8 cellular contexts compared by ENCODE assay signal in genomic region chr9:116494815-116495634, GRCh38.
DNase-seq lines count a peak whose midpoint lies in the region; ATAC-seq, FAIRE-seq and TF ChIP-seq lines count a peak whose summit lies in the region.

No MANE protein-coding gene starts in this region.

- H3K36me3 ChIP-seq in DND-41 (ENCODE audit: insufficient read depth, low read length) (no peaks in the 10 kb centered on the region), NT2/D1 (ENCODE audit: insufficient read depth, insufficient read length, low read length) (no peaks in the 10 kb centered on the region), H1 (ENCODE audit: control insufficient read depth in 2 of 4, insufficient read depth in 4 of 4, low read length in 3 of 4) (no peaks in the 10 kb centered on the region), sigmoid colon (no peaks in the 10 kb centered on the region)

- peak overlapping the region; percentile 55; the same call in 1 of the 2 replicates for H2BK12ac ChIP-seq in H1 (ENCODE audit: low read depth, low read length)

- no peaks in the 10 kb centered on the region for H3K27me3 Mint-ChIP-seq in activated T-helper 1 cell treated with anti-CD3 and anti-CD28 coated beads, Interleukin-12 subunit alpha, Interleukin-12 subunit beta, Interleukin-2, Interleukin-4 antibody, amounts not matched to agents 30 ng/mL and 10 ng/mL and 1 ng/mL, durations not matched to agents 14 hours and 24 hours and 36 hours (ENCODE audit: insufficient read depth)

- no peak overlapping the region for H2BK15ac ChIP-seq in H1 (ENCODE audit: low read length)

- TF ChIP-seq EP300 in H1 (IDR thresholded peaks at IDR 0.05; ENCODE audit: borderline replicate concordance in 1 of 2, low read depth in 2 of 2, low read length in 2 of 2) = no peak
- TF ChIP-seq EP300 in sigmoid colon (IDR thresholded peaks at IDR 0.05) = no peak

- no peak overlapping the region for H2BK5ac ChIP-seq in H1 (ENCODE audit: low read depth, low read length)

- H3K4me3 ChIP-seq in DND-41 (ENCODE audit: low read depth in 1 of 2, low read length in 2 of 2) = no peak overlapping the region
- H3K4me3 ChIP-seq in NT2/D1 (ENCODE audit: insufficient read length, low read depth) = no peak overlapping the region
- no peak overlapping the region for H3K4me3 ChIP-seq in H1 (ENCODE audit: extremely low read depth in 1 of 4, insufficient read depth in 2 of 4, low read depth in 3 of 4, low read length in 4 of 4)
- H3K4me3 ChIP-seq in sigmoid colon = no peak overlapping the region

- no peaks in the 10 kb centered on the region for H3K23me2 ChIP-seq in H1 (ENCODE audit: low read depth, low read length)

- H4K5ac ChIP-seq in H1 (ENCODE audit: insufficient read length, low read depth, low read length) = no peak overlapping the region

- WGBS in H1 (ENCODE audit: extremely low coverage in 1 of 2, insufficient coverage in 1 of 2, insufficient read length in 1 of 2, insufficient replicate concordance in 2 of 2, low coverage in 1 of 2, low lambda C conversion rate in 2 of 2, missing lambda C conversion rate in 1 of 2), 2 experiments = 72% methylated on average over 5 of the region's 5 CpGs; no CpG with 5 or more reads in 1 of the 2 experiments
- 60 to 65% methylated on average over 5 of the region's 5 CpGs for WGBS in sigmoid colon, 2 donors

- TF ChIP-seq POLR2A in H1 (IDR thresholded peaks at IDR 0.05; ENCODE audit: control extremely low read depth in 1 of 2, low read depth in 2 of 2, low read length in 2 of 2) = no peak
- no peak for TF ChIP-seq POLR2A in sigmoid colon (IDR thresholded peaks at IDR 0.05)

- H4K20me1 ChIP-seq in DND-41 (ENCODE audit: insufficient read depth, low read length) (no peaks in the 10 kb centered on the region), H1 (replicated peaks in 1 of 2; ENCODE audit: control insufficient read depth in 1 of 2, insufficient read depth in 2 of 2, low read length in 2 of 2) (no peaks in the 10 kb centered on the region)

- H2BK120ac ChIP-seq in H1 (replicated peaks; ENCODE audit: low read depth, low read length) = no peak overlapping the region

- intact Hi-C loops in sigmoid colon (cut with DNase I) = loop anchor here (5.0 to 10.0 kb wide), 2 partner anchors 50 to 903 kb away; no protein-coding TSS in a partner anchor
- intact Hi-C loops in activated T-helper 1 cell treated with anti-CD3 and anti-CD28 coated beads, Interleukin-12 subunit alpha, Interleukin-12 subunit beta, Interleukin-2, Interleukin-4 antibody, amounts not matched to agents 30 ng/mL and 10 ng/mL and 1 ng/mL, durations not matched to agents 14 hours and 24 hours and 36 hours (cut with micrococcal nuclease) = loop anchor here (1.0 kb wide), 1 partner anchor 166 kb away; no protein-coding TSS in a partner anchor

- no peak overlapping the region for H2BK20ac ChIP-seq in H1 (ENCODE audit: low read length)

- no peak for ATAC-seq in DND-41 (ENCODE audit: insufficient read depth, low read depth)
- peak; percentile 82 for ATAC-seq in GM21515 (IDR thresholded peaks at IDR 0.05; ENCODE audit: unreplicated experiment)

- H3K4me2 ChIP-seq in DND-41 (ENCODE audit: insufficient read depth, low read length) = no peak overlapping the region
- H3K4me2 ChIP-seq in H1 (ENCODE audit: insufficient read depth in 1 of 2, low read depth in 2 of 2, low read length in 2 of 2) = no peak overlapping the region

- FAIRE-seq in H1 (lab: Jason Lieb, UNC) = peak; percentile 87

- H3K4me1 Mint-ChIP-seq in activated T-helper 1 cell treated with anti-CD3 and anti-CD28 coated beads, Interleukin-12 subunit alpha, Interleukin-12 subunit beta, Interleukin-2, Interleukin-4 antibody, amounts not matched to agents 30 ng/mL and 10 ng/mL and 1 ng/mL, durations not matched to agents 14 hours and 24 hours and 36 hours (ENCODE audit: low read depth) = no peaks in the 10 kb centered on the region

- H3K56ac ChIP-seq in H1 (replicated peaks; ENCODE audit: insufficient read length, low read depth, low read length) = no peak overlapping the region

- H3K4me1 ChIP-seq in DND-41 (ENCODE audit: insufficient read depth, low read length) (no peaks in the 10 kb centered on the region), NT2/D1 (ENCODE audit: insufficient read depth, insufficient read length) (peaks cover 13% of the 10 kb centered on the region), H1 (replicated peaks in 1 of 4; ENCODE audit: control insufficient read depth in 3 of 4, insufficient read depth in 4 of 4, low read length in 3 of 4) (peaks cover 0 to 4% (median 3%) of the 10 kb centered on the region in 4 experiments; a peak in 2 of 7 replicates), sigmoid colon (peaks cover 0 to 7% (median 0%) of the 10 kb centered on the region in 4 donors)

- H2AK5ac ChIP-seq in H1 (ENCODE audit: low read depth, low read length) = no peak overlapping the region

- no peak overlapping the region for H3K23ac ChIP-seq in H1 (ENCODE audit: insufficient read length)

- no peaks in the 10 kb centered on the region for H3K79me1 ChIP-seq in H1 (ENCODE audit: low read depth, low read length)

- no peak overlapping the region for H3K14ac ChIP-seq in H1 (ENCODE audit: insufficient read length)

- H3K79me2 ChIP-seq in DND-41 (ENCODE audit: insufficient read depth, low read length) (no peaks in the 10 kb centered on the region), H1 (ENCODE audit: control insufficient read depth in 1 of 2, insufficient read depth in 2 of 2, low read length in 2 of 2) (no peaks in the 10 kb centered on the region)

- no peak overlapping the region for H3K27ac Mint-ChIP-seq in activated T-helper 1 cell treated with anti-CD3 and anti-CD28 coated beads, Interleukin-12 subunit alpha, Interleukin-12 subunit beta, Interleukin-2, Interleukin-4 antibody, amounts not matched to agents 30 ng/mL and 10 ng/mL and 1 ng/mL, durations not matched to agents 14 hours and 24 hours and 36 hours

- H2AFZ ChIP-seq in DND-41 (ENCODE audit: low read depth, low read length) (no peak overlapping the region), H1 (ENCODE audit: low read length) (no peak overlapping the region)

- H3K18ac ChIP-seq in H1 (ENCODE audit: extremely low read depth, low read length) = no peak overlapping the region

- no peak overlapping the region for H4K91ac ChIP-seq in H1 (replicated peaks; ENCODE audit: insufficient read length, low read length)

- TF ChIP-seq CTCF in DND-41 (IDR thresholded peaks at IDR 0.05; ENCODE audit: borderline replicate concordance, extremely low read depth, low read length, poor library complexity, severe bottlenecking) (peak; percentile 66), H1 (IDR thresholded peaks at IDR 0.05; ENCODE audit: control extremely low read depth in 1 of 3, insufficient read depth in 1 of 3, low read depth in 1 of 3, low read length in 3 of 3) (peak; percentile 75 to 92 (median 76)), sigmoid colon (IDR thresholded peaks at IDR 0.05) (peak; percentile 8 to 48 (median 44))

- H3K36me3 Mint-ChIP-seq in activated T-helper 1 cell treated with anti-CD3 and anti-CD28 coated beads, Interleukin-12 subunit alpha, Interleukin-12 subunit beta, Interleukin-2, Interleukin-4 antibody, amounts not matched to agents 30 ng/mL and 10 ng/mL and 1 ng/mL, durations not matched to agents 14 hours and 24 hours and 36 hours (ENCODE audit: low read depth) = no peaks in the 10 kb centered on the region

- H3K9me3 ChIP-seq in DND-41 (ENCODE audit: insufficient read depth, low read length, severe bottlenecking) (no peaks in the 10 kb centered on the region), NT2/D1 (ENCODE audit: insufficient read depth, low read length) (no peaks in the 10 kb centered on the region), H1 (ENCODE audit: insufficient read depth in 2 of 2, low read depth in 1 of 2, low read length in 1 of 2) (no peaks in the 10 kb centered on the region), sigmoid colon (no peaks in the 10 kb centered on the region)

- H3K27me3 ChIP-seq in DND-41 (ENCODE audit: insufficient read depth, low read length, poor library complexity) (no peaks in the 10 kb centered on the region), NT2/D1 (ENCODE audit: insufficient read depth, insufficient read length) (no peaks in the 10 kb centered on the region), H1 (replicated peaks in 1 of 4; ENCODE audit: control insufficient read depth in 3 of 4, extremely low read depth in 1 of 4, insufficient read depth in 3 of 4, low read length in 3 of 4) (no peaks in the 10 kb centered on the region), sigmoid colon (no peaks in the 10 kb centered on the region)

- no peak overlapping the region for H3K27ac ChIP-seq in DND-41 (ENCODE audit: low read length)
- H3K27ac ChIP-seq in H1 (ENCODE audit: low read depth, low read length) = no peak overlapping the region
- H3K27ac ChIP-seq in sigmoid colon = no peak overlapping the region

- peak; percentile 77 to 78 for TF ChIP-seq RAD21 in H1 (IDR thresholded peaks at IDR 0.05 in 1 of 2, conservative IDR thresholded peaks at IDR 0.05 in 1 of 2; ENCODE audit: low read depth in 2 of 2, low read length in 2 of 2)

- DNase-seq in DND-41 (peak; percentile 17), NT2/D1 (ENCODE audit: low read depth, low spot score) (peak; percentile 61), H1 (ENCODE audit: low read depth in 1 of 2, low spot score in 2 of 2) (peak in 1 of 2 experiments; percentile 74), sigmoid colon (no peak), mesenteric fat pad (ENCODE audit: low spot score) (no peak), NCI-H1048 (lab: John Stamatoyannopoulos, UW) (no peak)
- DNase-seq in activated T-helper 1 cell treated with anti-CD3 and anti-CD28 coated beads, Interleukin-12 subunit alpha, Interleukin-12 subunit beta, Interleukin-2, Interleukin-4 antibody, amounts not matched to agents 30 ng/mL and 10 ng/mL and 1 ng/mL, durations not matched to agents 14 hours and 24 hours and 36 hours (ENCODE audit: low spot score) = no peak

- H3K4me3 Mint-ChIP-seq in activated T-helper 1 cell treated with anti-CD3 and anti-CD28 coated beads, Interleukin-12 subunit alpha, Interleukin-12 subunit beta, Interleukin-2, Interleukin-4 antibody, amounts not matched to agents 30 ng/mL and 10 ng/mL and 1 ng/mL, durations not matched to agents 14 hours and 24 hours and 36 hours = no peak overlapping the region

- POLR2A ChIA-PET in H1 (lab: Charles Lee; ENCODE audit: partially characterized antibody) = no interaction called here

- H4K8ac ChIP-seq in H1 (ENCODE audit: extremely low read depth, insufficient read depth, low read length) = no peak overlapping the region

- H3K4ac ChIP-seq in H1 (replicated peaks; ENCODE audit: insufficient read length, low read depth, low read length) = no peak overlapping the region

- no peak overlapping the region for H3K9ac ChIP-seq in DND-41 (ENCODE audit: low read depth, low read length)
- H3K9ac ChIP-seq in NT2/D1 (ENCODE audit: insufficient read length, low read depth) = no peak overlapping the region
- no peak overlapping the region for H3K9ac ChIP-seq in H1 (replicated peaks in 1 of 4; ENCODE audit: extremely low read depth in 1 of 4, low read depth in 3 of 4, low read length in 3 of 4)

- CTCF ChIA-PET in H1 (lab: Charles Lee; ENCODE audit: partially characterized antibody) = interaction anchor here (0.6 to 5.2 kb wide), 40 partner anchors 10 to 1421 kb away, joined by 3 to 51 read pairs (median 4); partner anchors contain the start of gene PAPPA

- H3K9me3 Mint-ChIP-seq in activated T-helper 1 cell treated with anti-CD3 and anti-CD28 coated beads, Interleukin-12 subunit alpha, Interleukin-12 subunit beta, Interleukin-2, Interleukin-4 antibody, amounts not matched to agents 30 ng/mL and 10 ng/mL and 1 ng/mL, durations not matched to agents 14 hours and 24 hours and 36 hours = no peaks in the 10 kb centered on the region

Comparison
In these comparisons a context has a peak if more than half of its experiments do, and no peak if none do; other contexts are left out.
1. DNase-seq: peak in DND-41 (single experiment) and NT2/D1 (single experiment); none in sigmoid colon (single experiment), mesenteric fat pad (single experiment), activated T-helper 1 cell treated with anti-CD3 and anti-CD28 coated beads, Interleukin-12 subunit alpha, Interleukin-12 subunit beta, Interleukin-2, Interleukin-4 antibody, amounts not matched to agents 30 ng/mL and 10 ng/mL and 1 ng/mL, durations not matched to agents 14 hours and 24 hours and 36 hours (single experiment) and NCI-H1048 (single experiment).
2. Peak in every context shown above with its lines, with median percentiles within 50 percentile points of each other: CTCF ChIP-seq.